In the genomic region with DNA sequence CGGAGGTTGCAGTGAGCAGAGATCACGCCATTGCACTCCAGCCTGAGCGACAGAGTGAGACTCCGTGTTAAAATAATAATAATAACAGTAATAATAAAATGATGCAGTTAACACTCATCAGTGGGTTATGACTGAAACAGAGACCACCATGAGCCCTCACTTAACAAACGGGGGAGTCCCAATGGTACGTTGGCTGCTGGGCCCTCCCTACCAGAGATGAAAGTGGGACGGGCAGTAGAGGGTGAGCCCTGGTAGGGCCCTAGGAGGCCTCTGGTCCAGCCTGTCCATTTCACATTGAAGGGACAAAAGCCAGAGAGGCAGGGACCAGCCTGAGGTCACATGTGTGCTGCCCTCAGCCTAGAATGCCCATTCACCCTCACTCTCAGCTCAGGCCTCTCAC, we compare ENCODE assay signal across 19 cellular contexts. TPM values are rescaled to one million over a fixed set of nuclear protein-coding genes. Genes with fewer than 3 reads are reported as not detected.
A peak's percentile ranks its signal among the peaks of the same experiment; 100 is the strongest.
DNase-seq lines count a peak whose midpoint lies in the region; ATAC-seq and TF ChIP-seq lines count a peak whose summit lies in the region.
"Had no signal": no experiment of that assay in that cellular context is flagged by ENCODE, and none has a peak within 500 bp of the region (broad histone marks: within the 10 kb centered on the region; RNA-seq: fewer than 3 reads in every experiment).

No MANE protein-coding gene starts in this region.

- H3K27me3 Mint-ChIP-seq in activated naive CD8-positive, alpha-beta T cell treated with anti-CD3 and anti-CD28 coated beads, Interleukin-2, amount 50 U/mL, for 24 hours: no peaks in the 10 kb centered on the region
- no peaks in the 10 kb centered on the region for H3K27me3 Mint-ChIP-seq in activated naive CD8-positive, alpha-beta T cell treated with anti-CD3 and anti-CD28 coated beads for 36 hours
- H3K27me3 Mint-ChIP-seq in activated T-helper 17 cell treated with anti-CD3 and anti-CD28 coated beads, Interleukin-2, amount 50 U/mL, for 72 hours: no peaks in the 10 kb centered on the region

- no peak for DNase-seq in activated naive CD8-positive, alpha-beta T cell treated with anti-CD3 and anti-CD28 coated beads, Interleukin-2, amount 50 U/mL, for 24 hours
- DNase-seq in activated naive CD8-positive, alpha-beta T cell treated with anti-CD3 and anti-CD28 coated beads for 36 hours: no peak
- DNase-seq in NCI-H2107 (lab: John Stamatoyannopoulos, UW) (no peak), GM13977 (ENCODE audit: low spot score) (no peak), sciatic nerve (ENCODE audit: low spot score) (no peak)
- DNase-seq: activated CD4-positive, CD25-positive, alpha-beta regulatory T cell; foreskin keratinocyte; hypothalamus; IMR-90; NCI-H1436; NCI-H2171 treated with DMSO at 0.1 percent for 48 hours; Peyer's patch had no signal

- in situ Hi-C loops in GM13977 (cut with MboI; ENCODE audit: low pct_unique_long_range_greater_than_20kb, low sequenced_read_pairs, unreplicated experiment): no loop called here

- H3K4me3 Mint-ChIP-seq in activated naive CD8-positive, alpha-beta T cell treated with anti-CD3 and anti-CD28 coated beads, Interleukin-2, amount 50 U/mL, for 24 hours: no peak overlapping the region
- H3K4me3 Mint-ChIP-seq in activated naive CD8-positive, alpha-beta T cell treated with anti-CD3 and anti-CD28 coated beads for 36 hours: no peak overlapping the region
- H3K4me3 Mint-ChIP-seq in activated T-helper 17 cell treated with anti-CD3 and anti-CD28 coated beads, Interleukin-2, amount 50 U/mL, for 72 hours: no peak overlapping the region

- no peaks in the 10 kb centered on the region for H3K36me3 Mint-ChIP-seq in activated naive CD8-positive, alpha-beta T cell treated with anti-CD3 and anti-CD28 coated beads, Interleukin-2, amount 50 U/mL, for 24 hours (ENCODE audit: low read depth)
- H3K36me3 Mint-ChIP-seq in activated naive CD8-positive, alpha-beta T cell treated with anti-CD3 and anti-CD28 coated beads for 36 hours: peaks cover 2% of the 10 kb centered on the region
- H3K36me3 Mint-ChIP-seq in activated T-helper 17 cell treated with anti-CD3 and anti-CD28 coated beads, Interleukin-2, amount 50 U/mL, for 72 hours (ENCODE audit: low read depth): no peaks in the 10 kb centered on the region

- intact Hi-C loops in sciatic nerve (cut with DNase I): no loop called here

- H3K27ac Mint-ChIP-seq in activated naive CD8-positive, alpha-beta T cell treated with anti-CD3 and anti-CD28 coated beads, Interleukin-2, amount 50 U/mL, for 24 hours: peak overlapping the region; percentile 86
- no peak overlapping the region for H3K27ac Mint-ChIP-seq in activated naive CD8-positive, alpha-beta T cell treated with anti-CD3 and anti-CD28 coated beads for 36 hours
- H3K27ac Mint-ChIP-seq in activated T-helper 17 cell treated with anti-CD3 and anti-CD28 coated beads, Interleukin-2, amount 50 U/mL, for 72 hours: peak overlapping the region; percentile 29

- TF ChIP-seq CTCF in GM13977 (IDR thresholded peaks at IDR 0.05; ENCODE audit: extremely low read depth, insufficient read depth, missing control alignments): no peak

- H3K4me1 Mint-ChIP-seq in activated naive CD8-positive, alpha-beta T cell treated with anti-CD3 and anti-CD28 coated beads, Interleukin-2, amount 50 U/mL, for 24 hours: peaks cover 23% of the 10 kb centered on the region
- H3K4me1 Mint-ChIP-seq in activated naive CD8-positive, alpha-beta T cell treated with anti-CD3 and anti-CD28 coated beads for 36 hours: peaks cover 9% of the 10 kb centered on the region
- H3K4me1 Mint-ChIP-seq in activated T-helper 17 cell treated with anti-CD3 and anti-CD28 coated beads, Interleukin-2, amount 50 U/mL, for 72 hours: peaks cover 13% of the 10 kb centered on the region

- peak; percentile 52 for ATAC-seq in activated naive CD8-positive, alpha-beta T cell treated with anti-CD3 and anti-CD28 coated beads, Interleukin-2, amount 50 U/mL, for 24 hours
- ATAC-seq in HG02610 (IDR thresholded peaks at IDR 0.05; ENCODE audit: unreplicated experiment): peak; percentile 64
- ATAC-seq in activated T-helper 17 cell treated with anti-CD3 and anti-CD28 coated beads, Interleukin-2, amount 50 U/mL, for 72 hours (replicated peaks): peak; percentile 23
- no peak for ATAC-seq in HG03571 (IDR thresholded peaks at IDR 0.05; ENCODE audit: unreplicated experiment)
- no peak for ATAC-seq in sciatic nerve
- ATAC-seq: foreskin keratinocyte had no signal

- no peaks in the 10 kb centered on the region for H3K9me3 Mint-ChIP-seq in activated naive CD8-positive, alpha-beta T cell treated with anti-CD3 and anti-CD28 coated beads, Interleukin-2, amount 50 U/mL, for 24 hours
- H3K9me3 Mint-ChIP-seq in activated naive CD8-positive, alpha-beta T cell treated with anti-CD3 and anti-CD28 coated beads for 36 hours: peaks cover 3% of the 10 kb centered on the region
- no peaks in the 10 kb centered on the region for H3K9me3 Mint-ChIP-seq in activated T-helper 17 cell treated with anti-CD3 and anti-CD28 coated beads, Interleukin-2, amount 50 U/mL, for 72 hours

RNA-seq across cellular contexts. Expression of gene KIAA0930, which starts 13.7 kb away (rescaled TPM):
- 10 to 100 TPM; 28.0 to 28.6 TPM for total RNA-seq in activated naive CD8-positive, alpha-beta T cell treated with anti-CD3 and anti-CD28 coated beads for 36 hours
- total RNA-seq in activated T-helper 17 cell treated with anti-CD3 and anti-CD28 coated beads, Interleukin-2, amount 50 U/mL, for 72 hours: 10 to 100 TPM in 1 of 2 donors, 1 to 10 TPM in 1; 8.7 to 24.1 TPM
- 119 TPM for total RNA-seq in sciatic nerve

RNA-seq across cellular contexts. Expression of gene UPK3A, which starts 30.4 kb away (rescaled TPM):
- total RNA-seq in activated naive CD8-positive, alpha-beta T cell treated with anti-CD3 and anti-CD28 coated beads for 36 hours: not detected
- not detected for total RNA-seq in activated T-helper 17 cell treated with anti-CD3 and anti-CD28 coated beads, Interleukin-2, amount 50 U/mL, for 72 hours
- not detected for total RNA-seq in sciatic nerve
- total RNA-seq: A673, dermis microvascular lymphatic vessel endothelial cell, foreskin keratinocyte, IMR-90, lung, M059J had no signal

RNA-seq across cellular contexts. Expression of gene FAM118A, which starts 55.3 kb away (rescaled TPM):
- total RNA-seq in activated naive CD8-positive, alpha-beta T cell treated with anti-CD3 and anti-CD28 coated beads for 36 hours: 10 to 100 TPM; 25.4 to 26.4 TPM
- 10 to 100 TPM; 64.3 to 99.4 TPM for total RNA-seq in activated T-helper 17 cell treated with anti-CD3 and anti-CD28 coated beads, Interleukin-2, amount 50 U/mL, for 72 hours
- 44.9 TPM for total RNA-seq in sciatic nerve

Comparison
In these comparisons a context has a peak if more than half of its experiments do, and no peak if none do; other contexts are left out.
1. ATAC-seq: peak in activated naive CD8-positive, alpha-beta T cell treated with anti-CD3 and anti-CD28 coated beads, Interleukin-2, amount 50 U/mL, for 24 hours (single experiment), HG02610 (single experiment) and activated T-helper 17 cell treated with anti-CD3 and anti-CD28 coated beads, Interleukin-2, amount 50 U/mL, for 72 hours (single experiment); none in HG03571 (single experiment) and sciatic nerve (single experiment).